Comparison of ENCODE assay signal across 9 cellular contexts in the genomic region with DNA sequence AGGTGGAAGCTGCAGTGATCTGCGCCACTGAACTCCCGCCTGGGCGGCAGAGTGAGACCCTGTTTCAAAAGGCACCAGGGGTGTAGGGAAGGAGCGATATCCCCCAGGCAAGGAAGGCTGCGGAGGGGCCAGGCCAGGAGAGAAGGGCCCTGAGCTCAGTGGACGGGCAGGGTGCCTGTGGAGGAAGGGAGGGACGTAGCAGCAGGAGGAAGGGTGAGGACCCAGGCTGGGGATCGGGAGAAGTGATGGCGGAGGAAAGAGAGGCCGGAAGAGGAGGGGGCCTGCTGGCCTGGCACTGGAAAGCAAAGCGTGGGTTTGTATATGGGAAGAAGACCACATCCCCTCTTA. TPM values are rescaled to one million over a fixed set of nuclear protein-coding genes. Genes with fewer than 3 reads are reported as not detected.
DNase-seq lines count a peak whose midpoint lies in the region; ATAC-seq and TF ChIP-seq lines count a peak whose summit lies in the region.
"Had no signal": no experiment of that assay in that cellular context is flagged by ENCODE, and none has a peak within 500 bp of the region (broad histone marks: within the 10 kb centered on the region; RNA-seq: fewer than 3 reads in every experiment).

No MANE protein-coding gene starts in this region.

- H3K27me3 ChIP-seq in OCI-LY1 (ENCODE audit: insufficient read depth, low read length) (no peaks in the 10 kb centered on the region), gastroesophageal sphincter (no peaks in the 10 kb centered on the region), prostate gland (replicated peaks; ENCODE audit: insufficient read depth) (no peaks in the 10 kb centered on the region)

- CTCF ChIA-PET in activated CD4-positive, alpha-beta T cell treated with anti-CD3 and anti-CD28 coated beads for 36 hours (lab: Charles Lee), result interaction anchor here (1.4 kb wide), 1 partner anchor 185 kb away, joined by 5 read pairs; no protein-coding TSS in a partner anchor

- no peaks in the 10 kb centered on the region for H3K9me3 ChIP-seq in OCI-LY1 (ENCODE audit: low read length)
- no peaks in the 10 kb centered on the region for H3K9me3 ChIP-seq in gastroesophageal sphincter
- H3K9me3 ChIP-seq in prostate gland, result no peaks in the 10 kb centered on the region

- POLR2A ChIA-PET in activated CD4-positive, alpha-beta T cell treated with anti-CD3 and anti-CD28 coated beads for 36 hours (lab: Charles Lee), result no interaction called here

- TF ChIP-seq CTCF in OCI-LY1 (IDR thresholded peaks at IDR 0.05; ENCODE audit: low read length) (no peak), gastroesophageal sphincter (IDR thresholded peaks at IDR 0.05) (no peak), prostate gland (IDR thresholded peaks at IDR 0.05) (no peak)

- H3K4me3 ChIP-seq in OCI-LY1 (ENCODE audit: low read depth, low read length, poor library complexity, severe bottlenecking) (peak overlapping the region; percentile 47), gastroesophageal sphincter (peak overlapping the region; percentile 27 to 65), prostate gland (peak overlapping the region; percentile 39 to 41)

- no peak for TF ChIP-seq EP300 in gastroesophageal sphincter (IDR thresholded peaks at IDR 0.05)

- no peak for TF ChIP-seq POLR2A in gastroesophageal sphincter (IDR thresholded peaks at IDR 0.05)
- no peak for TF ChIP-seq POLR2A in prostate gland (IDR thresholded peaks at IDR 0.05)

- H3F3A ChIP-seq in OCI-LY1 (ENCODE audit: insufficient read depth, low read length), result no peaks in the 10 kb centered on the region

- H3K36me3 Mint-ChIP-seq in activated CD4-positive, alpha-beta T cell treated with anti-CD3 and anti-CD28 coated beads for 36 hours (ENCODE audit: low read depth), result no peaks in the 10 kb centered on the region

- no peaks in the 10 kb centered on the region for H3K9me3 Mint-ChIP-seq in activated CD4-positive, alpha-beta T cell treated with anti-CD3 and anti-CD28 coated beads for 36 hours (ENCODE audit: low read depth)

- no peaks in the 10 kb centered on the region for H4K20me1 ChIP-seq in OCI-LY1 (ENCODE audit: insufficient read depth, low read length)

- peak overlapping the region; percentile 81 for H3K4me3 Mint-ChIP-seq in activated CD4-positive, alpha-beta T cell treated with anti-CD3 and anti-CD28 coated beads for 36 hours

- no peaks in the 10 kb centered on the region for H3K79me2 ChIP-seq in OCI-LY1 (ENCODE audit: insufficient read depth, low read length)

- no peak for ATAC-seq in activated CD4-positive, alpha-beta T cell treated with anti-CD3 and anti-CD28 coated beads for 36 hours
- peak; percentile 13 for ATAC-seq in gastroesophageal sphincter

- H3K27me3 Mint-ChIP-seq in activated CD4-positive, alpha-beta T cell treated with anti-CD3 and anti-CD28 coated beads for 36 hours, result peaks cover 5% of the 10 kb centered on the region

- H3K4me2 ChIP-seq in OCI-LY1 (ENCODE audit: low read length), result peak overlapping the region; percentile 61

- peaks cover 77% of the 10 kb centered on the region for H3K36me3 ChIP-seq in OCI-LY1 (ENCODE audit: insufficient read depth, low read length)
- no peaks in the 10 kb centered on the region for H3K36me3 ChIP-seq in gastroesophageal sphincter
- no peaks in the 10 kb centered on the region for H3K36me3 ChIP-seq in prostate gland

- no peak overlapping the region for H2AFZ ChIP-seq in OCI-LY1 (ENCODE audit: low read length)

- H3K27ac ChIP-seq in OCI-LY1 (ENCODE audit: low read depth, low read length, poor library complexity, severe bottlenecking) (peak overlapping the region; percentile 77), gastroesophageal sphincter (peak overlapping the region; percentile 3 to 91 (median 88)), prostate gland (peak overlapping the region; percentile 64 to 67)

- no peak for DNase-seq in activated CD4-positive, alpha-beta T cell treated with anti-CD3 and anti-CD28 coated beads for 36 hours
- DNase-seq in activated CD4-positive, alpha-beta T cell treated with anti-CD3 and anti-CD28 coated beads, Interleukin-2, amount 50 U/mL, for 48 hours, result no peak
- DNase-seq in prostate gland (ENCODE audit: low spot score) (no peak), SW 1271 (lab: John Stamatoyannopoulos, UW) (no peak), kidney tubule cell (ENCODE audit: low spot score) (no peak), posterior vena cava (ENCODE audit: low spot score) (no peak)
- DNase-seq: DND-41 had no signal

- H3K4me1 Mint-ChIP-seq in activated CD4-positive, alpha-beta T cell treated with anti-CD3 and anti-CD28 coated beads for 36 hours, result peaks cover 35% of the 10 kb centered on the region

- peak overlapping the region; percentile 48; the same call in 1 of the 2 replicates for H3K9ac ChIP-seq in OCI-LY1 (ENCODE audit: low read length)

- intact Hi-C loops in activated CD4-positive, alpha-beta T cell treated with anti-CD3 and anti-CD28 coated beads for 36 hours (cut with DNase I, micrococcal nuclease), result loop anchor here in 1 of 2 experiments (5.0 kb wide), 1 partner anchor 253 kb away; a partner anchor contains a TSS
- intact Hi-C loops in prostate gland (cut with DNase I) (no loop called here), posterior vena cava (cut with DNase I) (no loop called here)

- no peaks in the 10 kb centered on the region for H3K9me2 ChIP-seq in OCI-LY1 (ENCODE audit: low read depth, low read length)

- H3K4me1 ChIP-seq in OCI-LY1 (ENCODE audit: insufficient read depth, low read length, severe bottlenecking) (peaks cover 59% of the 10 kb centered on the region), gastroesophageal sphincter (peaks cover 0 to 42% (median 26%) of the 10 kb centered on the region in 3 donors), prostate gland (replicated peaks) (peaks cover 4% of the 10 kb centered on the region)

- H3K27ac Mint-ChIP-seq in activated CD4-positive, alpha-beta T cell treated with anti-CD3 and anti-CD28 coated beads for 36 hours, result peak overlapping the region; percentile 86

- 17 to 20% methylated on average over 8 of the region's 11 CpGs for WGBS in gastroesophageal sphincter (ENCODE audit: low coverage in 1 of 2), 2 donors
- 21% methylated on average over 11 of the region's 11 CpGs for WGBS in prostate gland

RNA-seq across cellular contexts. Expression of a gene that starts 45.6 kb away (rescaled TPM):
- under 1 TPM; 0.21 to 0.26 TPM for total RNA-seq in activated CD4-positive, alpha-beta T cell treated with anti-CD3 and anti-CD28 coated beads for 36 hours
- 10 to 100 TPM; 13.7 to 46.4 (median 17.9) TPM for total RNA-seq in gastroesophageal sphincter
- total RNA-seq in prostate gland, result 10 to 100 TPM; 21.2 to 35.0 TPM
- 10 to 100 TPM; 20.1 to 46.5 TPM for total RNA-seq in posterior vena cava

Comparison
In these comparisons a context has a peak if more than half of its experiments do, and no peak if none do; other contexts are left out.
1. RNA of a gene that starts 45.6 kb away (total RNA-seq): 20.1 to 46.5 TPM in posterior vena cava, 21.2 to 35.0 TPM in prostate gland and 13.7 to 46.4 TPM in gastroesophageal sphincter; 0.21 to 0.26 TPM in activated CD4-positive, alpha-beta T cell treated with anti-CD3 and anti-CD28 coated beads for 36 hours; every median in the first group is over 10 times any median in the second.
2. Peak in every context shown above with its lines, with median percentiles within 50 percentile points of each other: H3K27ac ChIP-seq and H3K4me3 ChIP-seq.